21 cellular contexts compared by ENCODE assay signal in the genomic region with DNA sequence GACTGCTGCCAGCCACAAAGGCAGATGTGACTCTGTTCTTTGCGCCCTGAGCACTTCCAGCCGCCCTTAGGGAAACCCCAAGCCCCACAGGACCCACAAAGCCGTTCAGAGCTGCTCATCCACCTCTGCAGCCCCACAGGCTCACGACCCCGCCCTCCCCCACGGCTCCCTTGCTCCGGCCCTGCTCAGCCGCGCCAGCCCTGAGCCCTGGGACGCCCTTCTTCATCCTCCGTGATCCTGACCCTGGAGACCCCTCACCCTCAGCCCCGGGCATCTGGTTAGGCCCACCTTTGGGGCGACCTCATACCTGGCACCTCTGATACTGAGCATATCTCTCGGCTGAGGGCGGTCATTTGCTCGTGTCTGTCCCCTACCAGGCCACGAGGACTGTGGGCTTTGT.
DNase-seq lines count a peak whose midpoint lies in the region; ATAC-seq, FAIRE-seq and TF ChIP-seq lines count a peak whose summit lies in the region.
"Had no signal": no experiment of that assay in that cellular context is flagged by ENCODE, and none has a peak within 500 bp of the region (broad histone marks: within the 10 kb centered on the region; RNA-seq: fewer than 3 reads in every experiment).

No MANE protein-coding gene starts in this region.

- ATAC-seq in GM12878 (peak; percentile 36), lower lobe of right lung (no peak), Right ventricle myocardium inferior (no peak)

- peak overlapping the region; percentile 46 for H3K27ac Mint-ChIP-seq in activated naive CD4-positive, alpha-beta T cell treated with anti-CD3 and anti-CD28 coated beads, Interleukin-2, amount 50 U/mL, for 24 hours
- H3K27ac Mint-ChIP-seq: B cell; CD4-positive, alpha-beta memory T cell had no signal

- no peaks in the 10 kb centered on the region for H3K9me3 ChIP-seq in GM12878 (replicated peaks; ENCODE audit: control insufficient read depth, insufficient read depth, low read length)
- no peaks in the 10 kb centered on the region for H3K9me3 ChIP-seq in lower lobe of right lung

- H3K79me2 ChIP-seq in GM12878 (ENCODE audit: control insufficient read depth, insufficient read depth, low read length): no peaks in the 10 kb centered on the region

- CTCF ChIA-PET in GM12878 (lab: Yijun Ruan, JAX): interaction anchor here (1.7 to 1.9 kb wide), 2 partner anchors 8 to 10 kb away, joined by 4 to 5 read pairs; no protein-coding TSS in a partner anchor

- no peaks in the 10 kb centered on the region for H3K4me1 Mint-ChIP-seq in activated naive CD4-positive, alpha-beta T cell treated with anti-CD3 and anti-CD28 coated beads, Interleukin-2, amount 50 U/mL, for 24 hours
- H3K4me1 Mint-ChIP-seq: B cell; CD4-positive, alpha-beta memory T cell had no signal

- no peaks in the 10 kb centered on the region for H3K36me3 ChIP-seq in GM12878 (ENCODE audit: control insufficient read depth in 2 of 2, insufficient read depth in 2 of 2, low read length in 1 of 2)
- peaks cover 68% of the 10 kb centered on the region for H3K36me3 ChIP-seq in lower lobe of right lung

- H3K27ac ChIP-seq in GM12878 (ENCODE audit: control insufficient read depth, insufficient read depth): no peak overlapping the region
- no peak overlapping the region for H3K27ac ChIP-seq in lower lobe of right lung
- H3K27ac ChIP-seq: 22Rv1 had no signal

- H3K36me3 Mint-ChIP-seq in activated naive CD4-positive, alpha-beta T cell treated with anti-CD3 and anti-CD28 coated beads, Interleukin-2, amount 50 U/mL, for 24 hours: no peaks in the 10 kb centered on the region
- H3K36me3 Mint-ChIP-seq: CD4-positive, alpha-beta memory T cell had no signal

- TF ChIP-seq RAD21 in GM12878 (IDR thresholded peaks at IDR 0.05; ENCODE audit: insufficient read depth, low read depth, low read length): no peak

- no TSS peak for BruUV-seq in GM12878 (replicated peaks; lab: Mats Ljungman, UMichigan)

- TF ChIP-seq CTCF in GM12878 (IDR thresholded peaks at IDR 0.05 in 2 of 3, conservative IDR thresholded peaks at IDR 0.05 in 1 of 3; ENCODE audit: control insufficient read depth in 2 of 3, extremely low read depth in 1 of 3, insufficient read depth in 1 of 3, low read depth in 3 of 3, low read length in 3 of 3) (no peak), lower lobe of right lung (IDR thresholded peaks at IDR 0.05) (no peak)

- H3K9ac ChIP-seq in GM12878 (ENCODE audit: control insufficient read depth, insufficient read depth, low read length): no peak overlapping the region

- no peak for TF ChIP-seq POLR2A in GM12878 (IDR thresholded peaks at IDR 0.05; ENCODE audit: low read depth, low read length)

- H3K27me3 Mint-ChIP-seq in activated naive CD4-positive, alpha-beta T cell treated with anti-CD3 and anti-CD28 coated beads, Interleukin-2, amount 50 U/mL, for 24 hours: no peaks in the 10 kb centered on the region

- in situ Hi-C loops in GM12878 (cut with MboI): no loop called here

- H3K4me3 ChIP-seq in GM12878 (no peak overlapping the region), lower lobe of right lung (no peak overlapping the region)

- RAD21 ChIA-PET in GM12878 (lab: Charles Lee; ENCODE audit: unreplicated experiment): no interaction called here

- POLR2A ChIA-PET in GM12878 (lab: Charles Lee): no interaction called here

- SMC1A ChIA-PET in GM12878 (lab: Charles Lee; ENCODE audit: uncharacterized antibody, unreplicated experiment): interaction anchor here (1.1 kb wide), 1 partner anchor 8 kb away, joined by 3 read pairs; no protein-coding TSS in a partner anchor

- H3K27me3 ChIP-seq in GM12878 (replicated peaks in 1 of 2; ENCODE audit: control insufficient read depth in 2 of 2, insufficient read depth in 2 of 2, low read length in 1 of 2): peaks cover 0 to 1% of the 10 kb centered on the region in 2 experiments; a peak in 3 of 4 replicates
- H3K27me3 ChIP-seq in lower lobe of right lung (ENCODE audit: low read depth): no peaks in the 10 kb centered on the region

- FAIRE-seq in GM12878 (lab: Jason Lieb, UNC): no peak
- FAIRE-seq: A204.1, GM12892 had no signal

- intact Hi-C loops in GM12878 (cut with micrococcal nuclease; ENCODE audit: unreplicated experiment) (no loop called here), posterior vena cava (cut with DNase I) (no loop called here), lower lobe of right lung (cut with DNase I) (no loop called here), Right ventricle myocardium inferior (cut with DNase I) (no loop called here)

- DNase-seq in activated naive CD4-positive, alpha-beta T cell (lab: John Stamatoyannopoulos, UW): no peak
- DNase-seq in GM12878 (ENCODE audit: low read depth, low spot score) (no peak), posterior vena cava (ENCODE audit: low spot score) (peak; percentile 73), lower lobe of right lung (no peak), pons (ENCODE audit: low spot score) (no peak), Right ventricle myocardium inferior (ENCODE audit: missing footprints) (no peak)
- DNase-seq: C1 segment of cervical spinal cord; Calu3; CD4-positive, alpha-beta memory T cell; COR-L47; DMS53; DMS79 treated with DMSO at 0.1 percent for 48 hours; GF-D8; GOT3; H7; HCEC 1CT had no signal

- H4K20me1 ChIP-seq in GM12878 (ENCODE audit: control insufficient read depth, insufficient read depth): no peaks in the 10 kb centered on the region

- TF ChIP-seq EP300 in GM12878 (IDR thresholded peaks at IDR 0.05; ENCODE audit: borderline replicate concordance in 1 of 2, control insufficient read depth in 1 of 2, low read depth in 2 of 2, low read length in 2 of 2): no peak

- H3K9me3 Mint-ChIP-seq in activated naive CD4-positive, alpha-beta T cell treated with anti-CD3 and anti-CD28 coated beads, Interleukin-2, amount 50 U/mL, for 24 hours: no peaks in the 10 kb centered on the region
- H3K9me3 Mint-ChIP-seq: CD4-positive, alpha-beta memory T cell had no signal

- H3K4me3 Mint-ChIP-seq in activated naive CD4-positive, alpha-beta T cell treated with anti-CD3 and anti-CD28 coated beads, Interleukin-2, amount 50 U/mL, for 24 hours: no peak overlapping the region
- H3K4me3 Mint-ChIP-seq: B cell; CD4-positive, alpha-beta memory T cell had no signal

- no peak overlapping the region for H2AFZ ChIP-seq in GM12878 (ENCODE audit: control insufficient read depth, low read depth, low read length)

- H3K4me2 ChIP-seq in GM12878 (ENCODE audit: control insufficient read depth, insufficient read depth): no peak overlapping the region

- H3K4me1 ChIP-seq in GM12878 (ENCODE audit: control insufficient read depth, insufficient read depth, low read length) (peaks cover 8% of the 10 kb centered on the region; the same call in 1 of the 2 replicates), lower lobe of right lung (no peaks in the 10 kb centered on the region)

- WGBS in GM12878 (ENCODE audit: insufficient coverage, insufficient replicate concordance, low lambda C conversion rate, missing lambda C conversion rate): 32% methylated on average over 9 of the region's 17 CpGs

TF ChIP-seq in GM12878, 131 proteins besides CTCF, POLR2A, EP300 and RAD21 (continues in another document):
- TF ChIP-seq TBL1XR1 (IDR thresholded peaks at IDR 0.05; ENCODE audit: low read depth, low read length) (no peak), KAT2A (conservative IDR thresholded peaks at IDR 0.05; ENCODE audit: control insufficient read depth, low read depth, low read length) (no peak), DPF2 (IDR thresholded peaks at IDR 0.05) (no peak), MYC (IDR thresholded peaks at IDR 0.05; ENCODE audit: insufficient read depth, insufficient read length, insufficient replicate concordance, low read length, severe bottlenecking) (no peak), BCL3 (IDR thresholded peaks at IDR 0.05; ENCODE audit: borderline replicate concordance, insufficient read depth, low read depth, low read length, poor library complexity, severe bottlenecking) (no peak), IRF4 (IDR thresholded peaks at IDR 0.05; ENCODE audit: low read depth, low read length) (no peak), ZNF217 (IDR thresholded peaks at IDR 0.05) (no peak), SPI1 (IDR thresholded peaks at IDR 0.05; ENCODE audit: borderline replicate concordance, insufficient read depth, low read depth, low read length) (no peak)
- TF ChIP-seq, protein P1, sequence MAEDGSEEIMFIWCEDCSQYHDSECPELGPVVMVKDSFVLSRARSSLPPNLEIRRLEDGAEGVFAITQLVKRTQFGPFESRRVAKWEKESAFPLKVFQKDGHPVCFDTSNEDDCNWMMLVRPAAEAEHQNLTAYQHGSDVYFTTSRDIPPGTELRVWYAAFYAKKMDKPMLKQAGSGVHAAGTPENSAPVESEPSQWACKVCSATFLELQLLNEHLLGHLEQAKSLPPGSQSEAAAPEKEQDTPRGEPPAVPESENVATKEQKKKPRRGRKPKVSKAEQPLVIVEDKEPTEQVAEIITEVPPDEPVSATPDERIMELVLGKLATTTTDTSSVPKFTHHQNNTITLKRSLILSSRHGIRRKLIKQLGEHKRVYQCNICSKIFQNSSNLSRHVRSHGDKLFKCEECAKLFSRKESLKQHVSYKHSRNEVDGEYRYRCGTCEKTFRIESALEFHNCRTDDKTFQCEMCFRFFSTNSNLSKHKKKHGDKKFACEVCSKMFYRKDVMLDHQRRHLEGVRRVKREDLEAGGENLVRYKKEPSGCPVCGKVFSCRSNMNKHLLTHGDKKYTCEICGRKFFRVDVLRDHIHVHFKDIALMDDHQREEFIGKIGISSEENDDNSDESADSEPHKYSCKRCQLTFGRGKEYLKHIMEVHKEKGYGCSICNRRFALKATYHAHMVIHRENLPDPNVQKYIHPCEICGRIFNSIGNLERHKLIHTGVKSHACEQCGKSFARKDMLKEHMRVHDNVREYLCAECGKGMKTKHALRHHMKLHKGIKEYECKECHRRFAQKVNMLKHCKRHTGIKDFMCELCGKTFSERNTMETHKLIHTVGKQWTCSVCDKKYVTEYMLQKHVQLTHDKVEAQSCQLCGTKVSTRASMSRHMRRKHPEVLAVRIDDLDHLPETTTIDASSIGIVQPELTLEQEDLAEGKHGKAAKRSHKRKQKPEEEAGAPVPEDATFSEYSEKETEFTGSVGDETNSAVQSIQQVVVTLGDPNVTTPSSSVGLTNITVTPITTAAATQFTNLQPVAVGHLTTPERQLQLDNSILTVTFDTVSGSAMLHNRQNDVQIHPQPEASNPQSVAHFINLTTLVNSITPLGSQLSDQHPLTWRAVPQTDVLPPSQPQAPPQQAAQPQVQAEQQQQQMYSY (CRISPR knock-in tag; IDR thresholded peaks at IDR 0.05): no peak
